ENCODE assay signal across 1 cellular context in genomic region chr20:32109392-32110172, GRCh38.
TF ChIP-seq lines count a peak whose summit lies in the region.

TSS of gene TM9SF4 (plus strand) at chr20:32109714. CDS start at chr20:32109741, 27 bp downstream.

TF ChIP-seq in K562, 482 proteins besides CTCF, POLR2A, EP300 and RAD21 (continued from another document and continues in another):
- TF ChIP-seq HOMEZ (CRISPR knock-in tag; IDR thresholded peaks at IDR 0.05), result no peak
- TF ChIP-seq ZBTB9 (CRISPR knock-in tag; IDR thresholded peaks at IDR 0.05), result peak; percentile 93
- TF ChIP-seq DPF2 (IDR thresholded peaks at IDR 0.05), result peak; percentile 31; the same call in 1 of the 2 replicates
- TF ChIP-seq KDM5B (IDR thresholded peaks at IDR 0.05; ENCODE audit: insufficient replicate concordance, low read depth, low read length), result peak; percentile 94
- TF ChIP-seq ARID3B (CRISPR knock-in tag; IDR thresholded peaks at IDR 0.05; ENCODE audit: borderline replicate concordance), result no peak
- TF ChIP-seq CEBPZ (IDR thresholded peaks at IDR 0.05; ENCODE audit: borderline replicate concordance, low read depth, low read length), result no peak
- peak; percentile 93 for TF ChIP-seq RBBP5 (IDR thresholded peaks at IDR 0.05; ENCODE audit: borderline replicate concordance, insufficient read depth, low read length, poor library complexity, severe bottlenecking)
- peak; percentile 84; the same call in 1 of the 2 replicates for TF ChIP-seq L3MBTL2 (IDR thresholded peaks at IDR 0.05)
- peak; percentile 97 for TF ChIP-seq C11orf30 (IDR thresholded peaks at IDR 0.05; ENCODE audit: low read depth)
- no peak for TF ChIP-seq MCM5 (IDR thresholded peaks at IDR 0.05; ENCODE audit: low read depth)
- TF ChIP-seq KDM1A (IDR thresholded peaks at IDR 0.05), result 0 out of 4 replicates have a peak, but pooled peaks of 1 of the 2 experiments have one; percentile 5
- peak; percentile 98 for TF ChIP-seq DIDO1 (tag; IDR thresholded peaks at IDR 0.05; ENCODE audit: low read depth)
- 0 out of 2 replicates have a peak, but pooled peaks have one; percentile 66 for TF ChIP-seq SMAD4 (CRISPR knock-in tag; conservative IDR thresholded peaks at IDR 0.05)
- TF ChIP-seq SMARCA4 (IDR thresholded peaks at IDR 0.05), result no peak
- TF ChIP-seq KAT8 (IDR thresholded peaks at IDR 0.05; ENCODE audit: low read depth), result peak; percentile 38; the same call in 1 of the 2 replicates
- peak in 1 of 2 experiments; percentile 77; a peak in 1 of 4 replicates for TF ChIP-seq SIN3A (IDR thresholded peaks at IDR 0.05; ENCODE audit: borderline replicate concordance in 2 of 2, control insufficient read depth in 1 of 2, low read depth in 2 of 2, low read length in 2 of 2)
- peak; percentile 90 for TF ChIP-seq SUPT5H (IDR thresholded peaks at IDR 0.05)
- no peak for TF ChIP-seq RERE (CRISPR knock-in tag; IDR thresholded peaks at IDR 0.05; ENCODE audit: borderline replicate concordance)
- no peak for TF ChIP-seq ID3 (CRISPR knock-in tag; IDR thresholded peaks at IDR 0.05)
- peak; percentile 93 for TF ChIP-seq ID3 (tag; IDR thresholded peaks at IDR 0.05)
- TF ChIP-seq ZNF444 (CRISPR knock-in tag; IDR thresholded peaks at IDR 0.05), result no peak
- peak; percentile 67; the same call in 1 of the 2 replicates for TF ChIP-seq LCOR (CRISPR knock-in tag; IDR thresholded peaks at IDR 0.05)
- TF ChIP-seq CEBPB (tag; IDR thresholded peaks at IDR 0.05), result no peak
- peak; percentile 13; the same call in 1 of the 2 replicates for TF ChIP-seq CC2D1A (IDR thresholded peaks at IDR 0.05)
- TF ChIP-seq REST (CRISPR knock-in tag; IDR thresholded peaks at IDR 0.05; ENCODE audit: low read depth), result peak; percentile 30; the same call in 1 of the 2 replicates
- peak; percentile 92 for TF ChIP-seq MAX (CRISPR knock-in tag; IDR thresholded peaks at IDR 0.05)
- TF ChIP-seq GABPA (tag; conservative IDR thresholded peaks at IDR 0.05; ENCODE audit: low read depth), result peak; percentile 93
- no peak for TF ChIP-seq PRMT5 (CRISPR knock-in tag; IDR thresholded peaks at IDR 0.05)
- TF ChIP-seq ZNF75A (CRISPR knock-in tag; IDR thresholded peaks at IDR 0.05), result no peak
- TF ChIP-seq CBFB (CRISPR knock-in tag; IDR thresholded peaks at IDR 0.05), result no peak
- TF ChIP-seq ZBTB2 (IDR thresholded peaks at IDR 0.05), result peak; percentile 57; the same call in 1 of the 2 replicates
- TF ChIP-seq NONO (IDR thresholded peaks at IDR 0.05; ENCODE audit: low read depth in 2 of 2, low read length in 1 of 2), result no peak
- peak; percentile 75 for TF ChIP-seq SAP30 (IDR thresholded peaks at IDR 0.05; ENCODE audit: borderline replicate concordance, insufficient read depth, low read depth, low read length, poor library complexity, severe bottlenecking)
- peak; percentile 41; the same call in 1 of the 2 replicates for TF ChIP-seq TCF7 (IDR thresholded peaks at IDR 0.05; ENCODE audit: borderline replicate concordance)
- TF ChIP-seq NCOR1 (IDR thresholded peaks at IDR 0.05), result no peak
- peak; percentile 99 for TF ChIP-seq NFRKB (IDR thresholded peaks at IDR 0.05; ENCODE audit: low read depth)
- TF ChIP-seq KHSRP (IDR thresholded peaks at IDR 0.05), result peak; percentile 88
- peak in 1 of 2 experiments; percentile 82; a peak in 2 of 4 replicates for TF ChIP-seq ZNF639 (CRISPR knock-in tag; conservative IDR thresholded peaks at IDR 0.05 in 1 of 2, IDR thresholded peaks at IDR 0.05 in 1 of 2)
- peak; percentile 44; the same call in 1 of the 2 replicates for TF ChIP-seq KLF1 (tag; IDR thresholded peaks at IDR 0.05)
- 0 out of 2 replicates have a peak, but pooled peaks have one; percentile 31 for TF ChIP-seq ZNF239 (CRISPR knock-in tag; IDR thresholded peaks at IDR 0.05)
